In genomic region chr17:10729334-10730193, GRCh38 we compare ENCODE assay signal across 9 cellular contexts. TPM values are rescaled to one million over a fixed set of nuclear protein-coding genes. Genes with fewer than 3 reads are reported as not detected.
A peak's percentile ranks its signal among the peaks of the same experiment; 100 is the strongest.
DNase-seq lines count a peak whose midpoint lies in the region; ATAC-seq and TF ChIP-seq lines count a peak whose summit lies in the region.
"Had no signal": no experiment of that assay in that cellular context is flagged by ENCODE, and none has a peak within 500 bp of the region (broad histone marks: within the 10 kb centered on the region; RNA-seq: fewer than 3 reads in every experiment).

Gene TMEM220, minus strand, starts transcription at chr17:10730023. Its CDS starts 172 bp downstream, at chr17:10729851.

- no peak within 1 kb of the TSS for H3K27ac ChIP-seq in PC-9
- H3K27ac ChIP-seq: VCaP had no signal

- H3K9me3 Mint-ChIP-seq in natural killer cell treated with Interleukin-12 subunit alpha and Interleukin-12 subunit beta and Interleukin-15 and Interleukin-18, amount 100 ng/mL, for 72 hours, result no peaks in the 10 kb centered on the region

- H3K9me3 ChIP-seq in PC-9 (ENCODE audit: insufficient read depth, low read depth), result no peaks in the 10 kb centered on the region

- peak; percentile 85 for DNase-seq in EL
- DNase-seq in NCI-H2227 treated with DMSO at 0.1 percent for 48 hours (lab: John Stamatoyannopoulos, UW), result peak; percentile 48
- peak; percentile 13 for DNase-seq in activated gamma-delta T cell (lab: John Stamatoyannopoulos, UW)
- peak; percentile 81 for DNase-seq in fibroblast of villous mesenchyme (ENCODE audit: low read depth)
- peak; percentile 79 for DNase-seq in natural killer cell treated with Interleukin-12 subunit alpha and Interleukin-12 subunit beta and Interleukin-15 and Interleukin-18, amount 100 ng/mL, for 72 hours (ENCODE audit: low spot score)
- peak; percentile 31 for DNase-seq in superior temporal gyrus (ENCODE audit: extremely low spot score)
- no peak for DNase-seq in PC-9

- BruUV-seq in PC-9 (replicated peaks; lab: Mats Ljungman, UMichigan), result no TSS peak

- H3K79me2 ChIP-seq in PC-9 (ENCODE audit: low read depth), result no peaks in the 10 kb centered on the region

- H3K4me3 ChIP-seq in fibroblast of villous mesenchyme (ENCODE audit: low read depth, low read length) (peak within 1 kb of the TSS; percentile 68), PC-9 (no peak within 1 kb of the TSS)

- H3K4me1 ChIP-seq in PC-9 (replicated peaks; ENCODE audit: insufficient read depth), result no peaks in the 10 kb centered on the region

- no peaks in the 10 kb centered on the region for H4K20me1 ChIP-seq in PC-9 (ENCODE audit: insufficient read depth)

- CTCF ChIA-PET in PC-9 (lab: Charles Lee), result no interaction called here

- H3K27ac Mint-ChIP-seq in natural killer cell treated with Interleukin-12 subunit alpha and Interleukin-12 subunit beta and Interleukin-15 and Interleukin-18, amount 100 ng/mL, for 72 hours, result peak within 1 kb of the TSS; percentile 63 to 83

- no peaks in the 10 kb centered on the region for H3K27me3 Mint-ChIP-seq in natural killer cell treated with Interleukin-12 subunit alpha and Interleukin-12 subunit beta and Interleukin-15 and Interleukin-18, amount 100 ng/mL, for 72 hours

- peaks cover 33% of the 10 kb centered on the region for H3K27me3 ChIP-seq in PC-9 (ENCODE audit: insufficient read depth, low read depth)

- intact Hi-C loops in PC-9 (cut with micrococcal nuclease; ENCODE audit: unreplicated experiment), result loop anchor here (10.0 kb wide), 1 partner anchor 1255 kb away; no protein-coding TSS in a partner anchor

- no peaks in the 10 kb centered on the region for H3F3A ChIP-seq in PC-9 (ENCODE audit: insufficient read depth, low read depth)

- H3K36me3 Mint-ChIP-seq in natural killer cell treated with Interleukin-12 subunit alpha and Interleukin-12 subunit beta and Interleukin-15 and Interleukin-18, amount 100 ng/mL, for 72 hours, result no peaks in the 10 kb centered on the region

- H3K4me1 Mint-ChIP-seq in natural killer cell treated with Interleukin-12 subunit alpha and Interleukin-12 subunit beta and Interleukin-15 and Interleukin-18, amount 100 ng/mL, for 72 hours (ENCODE audit: low read depth in 2 of 2), result peaks cover 9 to 12% of the 10 kb centered on the region in 2 donors

- ATAC-seq in GM21786 (IDR thresholded peaks at IDR 0.05; ENCODE audit: unreplicated experiment), result peak; percentile 69
- peak; percentile 86 to 90 for ATAC-seq in natural killer cell treated with Interleukin-12 subunit alpha and Interleukin-12 subunit beta and Interleukin-15 and Interleukin-18, amount 100 ng/mL, for 72 hours

- POLR2A ChIA-PET in PC-9 (lab: Charles Lee; ENCODE audit: unreplicated experiment), result no interaction called here

- peak within 1 kb of the TSS; percentile 93 for H3K4me3 Mint-ChIP-seq in natural killer cell treated with Interleukin-12 subunit alpha and Interleukin-12 subunit beta and Interleukin-15 and Interleukin-18, amount 100 ng/mL, for 72 hours

- H2AFZ ChIP-seq in PC-9, result no peak within 1 kb of the TSS

- no peak within 1 kb of the TSS for H3K4me2 ChIP-seq in PC-9

- H3K36me3 ChIP-seq in PC-9 (ENCODE audit: low read depth), result no peaks in the 10 kb centered on the region

- no peak for TF ChIP-seq CTCF in fibroblast of villous mesenchyme (IDR thresholded peaks at IDR 0.05; ENCODE audit: insufficient read depth, low read depth, low read length)
- no peak for TF ChIP-seq CTCF in PC-9 (conservative IDR thresholded peaks at IDR 0.05)

- no peaks in the 10 kb centered on the region for H3K9me2 ChIP-seq in PC-9 (ENCODE audit: insufficient read depth)

RNA-seq across cellular contexts. Expression of gene TMEM220, which starts in this region (rescaled TPM):
- total RNA-seq in fibroblast of villous mesenchyme (2.6 and 3.5 TPM in 2 replicates), PC-9 (2021) (not detected in 2 replicates)
- 1 to 10 TPM in 1 of 2 donors, not detected in 1; 1.1 TPM for total RNA-seq in natural killer cell treated with Interleukin-12 subunit alpha and Interleukin-12 subunit beta and Interleukin-15 and Interleukin-18, amount 100 ng/mL, for 72 hours

Comparison
In these comparisons a context has a peak if more than half of its experiments do, and no peak if none do; other contexts are left out.
1. DNase-seq: peak in EL (single experiment), NCI-H2227 treated with DMSO at 0.1 percent for 48 hours (single experiment), activated gamma-delta T cell (single experiment), fibroblast of villous mesenchyme (single experiment), natural killer cell treated with Interleukin-12 subunit alpha and Interleukin-12 subunit beta and Interleukin-15 and Interleukin-18, amount 100 ng/mL, for 72 hours (single experiment) and superior temporal gyrus (single experiment); none in PC-9 (0 of 2).